In the genomic region with DNA sequence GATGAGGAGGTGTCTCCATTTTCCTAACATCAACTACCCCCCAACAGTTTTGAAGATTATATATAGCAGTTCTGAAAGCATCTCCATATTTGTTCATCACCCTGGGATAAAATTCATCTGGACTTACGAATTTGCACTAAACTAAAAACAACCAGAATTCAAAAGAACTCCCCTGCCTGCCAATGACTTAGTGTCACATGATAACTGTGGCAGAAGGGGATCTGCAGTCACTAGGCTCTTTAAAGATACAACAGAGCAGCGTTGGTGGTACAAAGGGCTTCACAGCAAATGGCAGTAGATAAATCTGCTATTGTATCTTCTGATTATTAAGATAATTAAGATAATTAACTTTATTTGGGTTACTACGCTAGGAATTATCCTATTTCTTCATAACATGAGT, we compare ENCODE assay signal across 14 cellular contexts.
"Had no signal": no experiment of that assay in that cellular context is flagged by ENCODE, and none has a peak within 500 bp of the region (broad histone marks: within the 10 kb centered on the region; RNA-seq: fewer than 3 reads in every experiment).

No MANE protein-coding gene starts in this region.

- FAIRE-seq: K562, RCC 7860 had no signal

- H3K27me3 Mint-ChIP-seq: IgD-negative memory B cell had no signal

- DNase-seq: Kasumi-1, MM.1S, NCI-H1417 treated with DMSO at 0.1 percent for 48 hours, NCI-H187 treated with DMSO at 0.1 percent for 48 hours, NCI-H2171, NCI-H226, NCI-H510A, NCI-H524 treated with DMSO at 0.1 percent for 48 hours, NCI-H774, SHP77, SJCRH30 had no signal

- H3K4me3 Mint-ChIP-seq: IgD-negative memory B cell had no signal

- H3K9me3 Mint-ChIP-seq: IgD-negative memory B cell had no signal
